22 cellular contexts compared by ENCODE assay signal in the genomic region with DNA sequence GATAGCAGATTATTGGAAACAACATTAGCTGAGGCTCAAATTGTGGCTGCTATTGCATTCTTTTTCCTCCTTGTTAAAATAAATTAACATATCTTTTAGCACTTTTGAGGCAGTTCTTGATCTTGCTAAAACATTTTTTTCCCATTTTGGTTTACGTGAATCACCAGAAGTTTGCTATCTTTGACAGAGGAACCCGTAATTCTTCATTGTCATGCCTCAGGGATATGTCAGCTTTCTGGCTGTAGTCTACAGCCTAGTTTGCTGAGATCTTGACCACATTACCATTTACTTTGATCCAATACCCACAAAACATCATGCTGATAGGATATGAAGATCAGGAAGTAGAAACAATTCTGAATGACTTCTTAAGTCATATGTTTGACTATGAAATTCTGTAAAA.
"Had no signal": no experiment of that assay in that cellular context is flagged by ENCODE, and none has a peak within 500 bp of the region (broad histone marks: within the 10 kb centered on the region; RNA-seq: fewer than 3 reads in every experiment).

No MANE protein-coding gene starts in this region.

- H3K27ac ChIP-seq: Peyer's patch, RWPE1, SJCRH30 had no signal

- H3K4me2 ChIP-seq: SK-N-SH had no signal

- H3K36me3 ChIP-seq: Peyer's patch, SJCRH30 had no signal

- H3K4me3 ChIP-seq: Peyer's patch, SJCRH30 had no signal

- DNase-seq: activated CD4-positive, alpha-beta T cell treated with anti-CD3 and anti-CD28 coated beads for 48 hours; activated CD4-positive, alpha-beta T cell treated with anti-CD3 and anti-CD28 coated beads, Interleukin-2, amount 50 U/mL, for 4 hours; activated CD4-positive, CD25-positive, alpha-beta regulatory T cell treated with anti-CD3 and anti-CD28 coated beads, Interleukin-2, amount 50 U/mL, for 72 hours; activated CD8-positive, alpha-beta memory T cell treated with anti-CD3 and anti-CD28 coated beads, Interleukin-2, amount 50 U/mL, for 48 hours; activated CD8-positive, alpha-beta T cell treated with anti-CD3 and anti-CD28 coated beads, Interleukin-2, amount 10 ng/mL, durations not matched to agents 7 days and 5 days; activated effector memory CD4-positive, alpha-beta T cell treated with Interleukin-2 at 50 U/mL for 16 hours; activated naive CD4-positive, alpha-beta T cell; activated T-cell treated with anti-CD3 and anti-CD28 coated beads, Interleukin-2, amount 50 U/mL, for 1 hour; amygdala; Kasumi-1; NCI-H1048; NCI-H146; NCI-H187 treated with DMSO at 0.1 percent for 48 hours; NCI-H2081 treated with DMSO at 0.1 percent for 48 hours; NCI-H446; NCI-H524; Peyer's patch; Right ventricle myocardium superior; SJCRH30; SK-N-SH; T-helper 1 cell had no signal

- H3K9me3 ChIP-seq: Peyer's patch, SJCRH30, SK-N-SH had no signal

- H3K27me3 ChIP-seq: Peyer's patch, SJCRH30 had no signal

- H3K9ac ChIP-seq: SK-N-SH had no signal

- H3K4me1 ChIP-seq: Peyer's patch, SJCRH30 had no signal
